ENCODE assay signal across 8 cellular contexts in genomic region chr9:97388721-97389238, GRCh38. TPM values are rescaled to one million over a fixed set of nuclear protein-coding genes. Genes with fewer than 3 reads are reported as not detected.
A peak's percentile ranks its signal among the peaks of the same experiment; 100 is the strongest.
DNase-seq lines count a peak whose midpoint lies in the region; ATAC-seq and TF ChIP-seq lines count a peak whose summit lies in the region.

No MANE protein-coding gene starts in this region.

- TF ChIP-seq POLR2A in body of pancreas (IDR thresholded peaks at IDR 0.05), result no peak

- peaks cover 31% of the 10 kb centered on the region for H3K27me3 Mint-ChIP-seq in activated CD4-positive, alpha-beta T cell treated with anti-CD3 and anti-CD28 coated beads, Interleukin-2, amount 10 ng/mL, durations not matched to agents 24 days and 14 days

- peak; percentile 72 for ATAC-seq in HG02588 (IDR thresholded peaks at IDR 0.05; ENCODE audit: unreplicated experiment)
- no peak for ATAC-seq in body of pancreas

- intact Hi-C loops in activated CD4-positive, alpha-beta T cell treated with anti-CD3 and anti-CD28 coated beads, Interleukin-2, amount 10 ng/mL, durations not matched to agents 24 days and 14 days (cut with micrococcal nuclease), result no loop called here
- intact Hi-C loops in body of pancreas (cut with DNase I), result no loop called here

- DNase-seq in activated CD4-positive, alpha-beta T cell treated with anti-CD3 and anti-CD28 coated beads, Interleukin-2, amount 10 ng/mL, durations not matched to agents 24 days and 14 days, result peak; percentile 84
- no peak for DNase-seq in activated CD4-positive, alpha-beta T cell treated with anti-CD3 and anti-CD28 coated beads for 4 hours
- peak; percentile 23 for DNase-seq in stimulated activated CD4-positive, alpha-beta T cell treated with anti-CD3 and anti-CD28 coated beads, Interleukin-4, amount 100 ng/mL, for 24 hours
- no peak for DNase-seq in SHP77 treated with DMSO at 0.1 percent for 48 hours (lab: John Stamatoyannopoulos, UW)
- no peak for DNase-seq in ACHN
- no peak for DNase-seq in body of pancreas

- no peaks in the 10 kb centered on the region for H3K79me2 ChIP-seq in OCI-LY3 (ENCODE audit: low read length)

- TF ChIP-seq CTCF in OCI-LY3 (IDR thresholded peaks at IDR 0.05; ENCODE audit: low read depth, low read length) (no peak), body of pancreas (IDR thresholded peaks at IDR 0.05) (no peak)

- H3K9me3 ChIP-seq in OCI-LY3 (ENCODE audit: insufficient read depth, low read length) (no peaks in the 10 kb centered on the region), body of pancreas (no peaks in the 10 kb centered on the region)

- H2AFZ ChIP-seq in OCI-LY3 (ENCODE audit: low read depth, low read length), result peak overlapping the region; percentile 43; the same call in 1 of the 2 replicates

- H3K36me3 ChIP-seq in OCI-LY3 (replicated peaks; ENCODE audit: low read depth, low read length), result no peaks in the 10 kb centered on the region
- no peaks in the 10 kb centered on the region for H3K36me3 ChIP-seq in body of pancreas (replicated peaks in 1 of 2; ENCODE audit: insufficient read depth in 1 of 2, low read depth in 2 of 2)

- H3K4me2 ChIP-seq in OCI-LY3 (ENCODE audit: low read length), result peak overlapping the region; percentile 95

- H3K27me3 ChIP-seq in OCI-LY3 (ENCODE audit: low read depth, low read length) (no peaks in the 10 kb centered on the region), body of pancreas (no peaks in the 10 kb centered on the region)

- whole genome bisulfite sequencing in body of pancreas, 2 donors, result 57 to 65% methylated on average over 1 to 5 of the region's 5 CpGs

- peak overlapping the region; percentile 12 for H3K4me3 Mint-ChIP-seq in activated CD4-positive, alpha-beta T cell treated with anti-CD3 and anti-CD28 coated beads, Interleukin-2, amount 10 ng/mL, durations not matched to agents 24 days and 14 days

- H3K4me1 ChIP-seq in OCI-LY3 (ENCODE audit: low read length) (peaks cover 55% of the 10 kb centered on the region), body of pancreas (peaks cover 10% of the 10 kb centered on the region)

- H4K20me1 ChIP-seq in OCI-LY3 (ENCODE audit: insufficient read depth, low read length), result no peaks in the 10 kb centered on the region

- H3K4me3 ChIP-seq in OCI-LY3 (ENCODE audit: low read length) (peak overlapping the region; percentile 77), body of pancreas (no peak overlapping the region)

- H3K27ac ChIP-seq in OCI-LY3 (ENCODE audit: low read length) (peak overlapping the region; percentile 92), body of pancreas (no peak overlapping the region)

- H3K36me3 Mint-ChIP-seq in activated CD4-positive, alpha-beta T cell treated with anti-CD3 and anti-CD28 coated beads, Interleukin-2, amount 10 ng/mL, durations not matched to agents 24 days and 14 days (ENCODE audit: low read depth), result no peaks in the 10 kb centered on the region

- no peaks in the 10 kb centered on the region for H3K9me3 Mint-ChIP-seq in activated CD4-positive, alpha-beta T cell treated with anti-CD3 and anti-CD28 coated beads, Interleukin-2, amount 10 ng/mL, durations not matched to agents 24 days and 14 days

- H3K9ac ChIP-seq in OCI-LY3 (ENCODE audit: low read length), result peak overlapping the region; percentile 88

- in situ Hi-C loops in ACHN (cut with HindIII; ENCODE audit: low pct_ligation_motif_present, low pct_unique_long_range_greater_than_20kb, low sequenced_read_pairs), result no loop called here

- H3K4me1 Mint-ChIP-seq in activated CD4-positive, alpha-beta T cell treated with anti-CD3 and anti-CD28 coated beads, Interleukin-2, amount 10 ng/mL, durations not matched to agents 24 days and 14 days, result peaks cover 26% of the 10 kb centered on the region

- H3K27ac Mint-ChIP-seq in activated CD4-positive, alpha-beta T cell treated with anti-CD3 and anti-CD28 coated beads, Interleukin-2, amount 10 ng/mL, durations not matched to agents 24 days and 14 days, result peak overlapping the region; percentile 69

RNA-seq across cellular contexts. Expression of gene TDRD7, which starts 23.1 kb away (rescaled TPM):
- total RNA-seq in activated CD4-positive, alpha-beta T cell treated with anti-CD3 and anti-CD28 coated beads, Interleukin-2, amount 10 ng/mL, durations not matched to agents 24 days and 14 days, result 5.5 and 6.3 TPM in 2 replicates
- total RNA-seq in body of pancreas, result 1 to 10 TPM; 2.3 to 7.5 TPM

Comparison
In these comparisons a context has a peak if more than half of its experiments do, and no peak if none do; other contexts are left out.
1. DNase-seq: peak in activated CD4-positive, alpha-beta T cell treated with anti-CD3 and anti-CD28 coated beads, Interleukin-2, amount 10 ng/mL, durations not matched to agents 24 days and 14 days (single experiment) and stimulated activated CD4-positive, alpha-beta T cell treated with anti-CD3 and anti-CD28 coated beads, Interleukin-4, amount 100 ng/mL, for 24 hours (single experiment); none in activated CD4-positive, alpha-beta T cell treated with anti-CD3 and anti-CD28 coated beads for 4 hours (0 of 2), SHP77 treated with DMSO at 0.1 percent for 48 hours (single experiment), ACHN (single experiment) and body of pancreas (0 of 4).